17 cellular contexts compared by ENCODE assay signal in genomic region chr11:118247041-118247440, GRCh38. TPM values are rescaled to one million over a fixed set of nuclear protein-coding genes. Genes with fewer than 3 reads are reported as not detected.
DNase-seq lines count a peak whose midpoint lies in the region; ATAC-seq and TF ChIP-seq lines count a peak whose summit lies in the region.
"Had no signal": no experiment of that assay in that cellular context is flagged by ENCODE, and none has a peak within 500 bp of the region (broad histone marks: within the 10 kb centered on the region; RNA-seq: fewer than 3 reads in every experiment).

No MANE protein-coding gene starts in this region.

- H3K27me3 Mint-ChIP-seq in activated CD4-positive, alpha-beta T cell treated with anti-CD3 and anti-CD28 coated beads for 36 hours: no peaks in the 10 kb centered on the region
- no peaks in the 10 kb centered on the region for H3K27me3 Mint-ChIP-seq in activated CD4-positive, alpha-beta memory T cell treated with anti-CD3 and anti-CD28 coated beads, Interleukin-2, amount 10 ng/mL, durations not matched to agents 7 days and 5 days
- H3K27me3 Mint-ChIP-seq in stimulated activated naive B cell treated with anti-CD40 and anti-IgM and Interleukin-4, amounts not matched to agents 10 μg/mL and 1 μg/mL and 100 μg/mL, for 72 hours: no peaks in the 10 kb centered on the region

- H3K4me1 Mint-ChIP-seq in activated CD4-positive, alpha-beta T cell treated with anti-CD3 and anti-CD28 coated beads for 36 hours: peaks cover 71% of the 10 kb centered on the region
- H3K4me1 Mint-ChIP-seq in activated CD4-positive, alpha-beta memory T cell treated with anti-CD3 and anti-CD28 coated beads, Interleukin-2, amount 10 ng/mL, durations not matched to agents 7 days and 5 days: peaks cover 78% of the 10 kb centered on the region
- H3K4me1 Mint-ChIP-seq in stimulated activated naive B cell treated with anti-CD40 and anti-IgM and Interleukin-4, amounts not matched to agents 10 μg/mL and 1 μg/mL and 100 μg/mL, for 72 hours: peaks cover 42 to 70% of the 10 kb centered on the region in 2 donors

- POLR2A ChIA-PET in activated CD4-positive, alpha-beta T cell treated with anti-CD3 and anti-CD28 coated beads for 36 hours (lab: Charles Lee): interaction anchor here (1.2 kb wide), 2 partner anchors 14 to 23 kb away, joined by 3 to 5 read pairs; partner anchors contain the start of gene JAML
- POLR2A ChIA-PET in activated CD4-positive, alpha-beta memory T cell treated with anti-CD3 and anti-CD28 coated beads, Interleukin-2, amount 10 ng/mL, durations not matched to agents 7 days and 5 days (lab: Charles Lee): interaction anchor here (1.0 to 2.8 kb wide), 12 partner anchors 8 to 188 kb away, joined by 3 to 19 read pairs (median 5); partner anchors contain the start of genes CD3E and JAML

- TF ChIP-seq CTCF in hepatocyte (IDR thresholded peaks at IDR 0.05; ENCODE audit: poor library complexity): no peak

- H3K4me3 Mint-ChIP-seq in activated CD4-positive, alpha-beta T cell treated with anti-CD3 and anti-CD28 coated beads for 36 hours: peak overlapping the region; percentile 11
- peak overlapping the region; percentile 3 for H3K4me3 Mint-ChIP-seq in activated CD4-positive, alpha-beta memory T cell treated with anti-CD3 and anti-CD28 coated beads, Interleukin-2, amount 10 ng/mL, durations not matched to agents 7 days and 5 days
- peak overlapping the region in 1 of 2 donors; percentile 17 for H3K4me3 Mint-ChIP-seq in stimulated activated naive B cell treated with anti-CD40 and anti-IgM and Interleukin-4, amounts not matched to agents 10 μg/mL and 1 μg/mL and 100 μg/mL, for 72 hours

- peak overlapping the region; percentile 80 for H3K27ac ChIP-seq in hepatocyte
- H3K27ac ChIP-seq: adrenal gland, coronary artery, gastrocnemius medialis, tibial artery had no signal

- H3K27me3 ChIP-seq in hepatocyte: no peaks in the 10 kb centered on the region
- H3K27me3 ChIP-seq: spleen had no signal

- CTCF ChIA-PET in activated CD4-positive, alpha-beta T cell treated with anti-CD3 and anti-CD28 coated beads for 36 hours (lab: Charles Lee): interaction anchor here (0.7 to 1.9 kb wide), 9 partner anchors 20 to 109 kb away, joined by 4 to 10 read pairs (median 6); partner anchors contain the start of gene JAML
- CTCF ChIA-PET in activated CD4-positive, alpha-beta memory T cell treated with anti-CD3 and anti-CD28 coated beads, Interleukin-2, amount 10 ng/mL, durations not matched to agents 7 days and 5 days (lab: Charles Lee): interaction anchor here (0.6 to 2.8 kb wide), 10 partner anchors 9 to 238 kb away, joined by 3 to 30 read pairs (median 4); partner anchors contain the start of genes CD3D and JAML

- H3K4me2 ChIP-seq in hepatocyte: peak overlapping the region; percentile 6

- peaks cover 48% of the 10 kb centered on the region for H3K36me3 Mint-ChIP-seq in activated CD4-positive, alpha-beta T cell treated with anti-CD3 and anti-CD28 coated beads for 36 hours (ENCODE audit: low read depth)
- H3K36me3 Mint-ChIP-seq in activated CD4-positive, alpha-beta memory T cell treated with anti-CD3 and anti-CD28 coated beads, Interleukin-2, amount 10 ng/mL, durations not matched to agents 7 days and 5 days (ENCODE audit: low read depth): peaks cover 45% of the 10 kb centered on the region
- H3K36me3 Mint-ChIP-seq in stimulated activated naive B cell treated with anti-CD40 and anti-IgM and Interleukin-4, amounts not matched to agents 10 μg/mL and 1 μg/mL and 100 μg/mL, for 72 hours: peaks cover 28 to 53% of the 10 kb centered on the region in 2 donors

- H3K9me3 ChIP-seq in hepatocyte (ENCODE audit: low read depth): no peaks in the 10 kb centered on the region
- H3K9me3 ChIP-seq: adrenal gland, gastrocnemius medialis, spleen, tibial artery had no signal

- intact Hi-C loops in activated CD4-positive, alpha-beta T cell treated with anti-CD3 and anti-CD28 coated beads for 36 hours (cut with DNase I, micrococcal nuclease): loop anchor here in 1 of 2 experiments (5.0 kb wide), 1 partner anchor 430 kb away; no protein-coding TSS in a partner anchor

- H3K4me3 ChIP-seq in hepatocyte: no peak overlapping the region
- H3K4me3 ChIP-seq: adrenal gland, coronary artery, gastrocnemius medialis, spleen, tibial artery had no signal

- no peaks in the 10 kb centered on the region for H3K36me3 ChIP-seq in hepatocyte (replicated peaks; ENCODE audit: insufficient read depth, low read depth)
- H3K36me3 ChIP-seq: adrenal gland, gastrocnemius medialis, spleen, tibial artery had no signal

- no peaks in the 10 kb centered on the region for H4K20me1 ChIP-seq in hepatocyte (ENCODE audit: insufficient read depth, poor library complexity, severe bottlenecking)

- peak overlapping the region; percentile 78 for H3K27ac Mint-ChIP-seq in activated CD4-positive, alpha-beta T cell treated with anti-CD3 and anti-CD28 coated beads for 36 hours
- H3K27ac Mint-ChIP-seq in activated CD4-positive, alpha-beta memory T cell treated with anti-CD3 and anti-CD28 coated beads, Interleukin-2, amount 10 ng/mL, durations not matched to agents 7 days and 5 days: peak overlapping the region; percentile 81
- H3K27ac Mint-ChIP-seq in stimulated activated naive B cell treated with anti-CD40 and anti-IgM and Interleukin-4, amounts not matched to agents 10 μg/mL and 1 μg/mL and 100 μg/mL, for 72 hours: peak overlapping the region; percentile 75

- H3K4me1 ChIP-seq in hepatocyte (ENCODE audit: insufficient read depth): peaks cover 9% of the 10 kb centered on the region
- H3K4me1 ChIP-seq: adrenal gland, gastrocnemius medialis had no signal

- 48% methylated on average over 1 of the region's 1 CpG for WGBS in hepatocyte (ENCODE audit: low lambda C conversion rate, missing lambda C conversion rate)

- peaks cover 48% of the 10 kb centered on the region for H3K79me2 ChIP-seq in hepatocyte

- no peak overlapping the region for H2AFZ ChIP-seq in hepatocyte

- no peaks in the 10 kb centered on the region for H3K9me2 ChIP-seq in hepatocyte (replicated peaks; ENCODE audit: insufficient read depth)

- ATAC-seq in activated CD4-positive, alpha-beta T cell treated with anti-CD3 and anti-CD28 coated beads for 36 hours: peak; percentile 69
- no peak for ATAC-seq in stimulated activated naive B cell treated with anti-CD40 and anti-IgM and Interleukin-4, amounts not matched to agents 10 μg/mL and 1 μg/mL and 100 μg/mL, for 72 hours (replicated peaks)
- ATAC-seq in HG03457 (IDR thresholded peaks at IDR 0.05; ENCODE audit: unreplicated experiment) (no peak), HG03520 (IDR thresholded peaks at IDR 0.05; ENCODE audit: unreplicated experiment) (no peak)
- ATAC-seq: gastrocnemius medialis had no signal

- H3K9me3 Mint-ChIP-seq in activated CD4-positive, alpha-beta T cell treated with anti-CD3 and anti-CD28 coated beads for 36 hours (ENCODE audit: low read depth): peaks cover 3% of the 10 kb centered on the region
- no peaks in the 10 kb centered on the region for H3K9me3 Mint-ChIP-seq in activated CD4-positive, alpha-beta memory T cell treated with anti-CD3 and anti-CD28 coated beads, Interleukin-2, amount 10 ng/mL, durations not matched to agents 7 days and 5 days
- H3K9me3 Mint-ChIP-seq in stimulated activated naive B cell treated with anti-CD40 and anti-IgM and Interleukin-4, amounts not matched to agents 10 μg/mL and 1 μg/mL and 100 μg/mL, for 72 hours: peaks cover 4 to 5% of the 10 kb centered on the region in 2 donors

- DNase-seq in activated CD4-positive, alpha-beta T cell treated with anti-CD3 and anti-CD28 coated beads for 36 hours: no peak
- DNase-seq in activated CD4-positive, alpha-beta T cell treated with anti-CD3 and anti-CD28 coated beads, Interleukin-2, amount 50 U/mL, for 48 hours: no peak
- DNase-seq in activated CD4-positive, alpha-beta memory T cell treated with anti-CD3 and anti-CD28 coated beads, Interleukin-2, amount 10 ng/mL, durations not matched to agents 7 days and 5 days: no peak
- DNase-seq in hepatocyte (ENCODE audit: low spot score) (peak; percentile 54), NCI-H2081 treated with DMSO at 0.1 percent for 48 hours (lab: John Stamatoyannopoulos, UW) (no peak)
- no peak for DNase-seq in stimulated activated naive B cell treated with anti-CD40 and anti-IgM and Interleukin-4, amounts not matched to agents 10 μg/mL and 1 μg/mL and 100 μg/mL, for 72 hours
- DNase-seq: adrenal gland, gastrocnemius medialis, NCI-H2107, spleen, tibial artery had no signal

RNA-seq across cellular contexts. Expression of gene MPZL3, which starts 5.1 kb away (rescaled TPM):
- total RNA-seq in activated CD4-positive, alpha-beta T cell treated with anti-CD3 and anti-CD28 coated beads for 36 hours: 10 to 100 TPM; 45.9 to 53.2 TPM
- 10 to 100 TPM; 34.0 to 34.9 TPM for total RNA-seq in activated CD4-positive, alpha-beta memory T cell treated with anti-CD3 and anti-CD28 coated beads, Interleukin-2, amount 10 ng/mL, durations not matched to agents 7 days and 5 days
- 20.6 and 21.1 TPM in 2 replicates for total RNA-seq in hepatocyte
- polyA plus RNA-seq in hepatocyte: 10.2 and 10.8 TPM in 2 replicates
- total RNA-seq: LHCN-M2 had no signal

RNA-seq across cellular contexts. Expression of gene MPZL2, which starts 17.1 kb away (rescaled TPM):
- 10 to 100 TPM; 26.7 to 30.1 TPM for total RNA-seq in activated CD4-positive, alpha-beta T cell treated with anti-CD3 and anti-CD28 coated beads for 36 hours
- total RNA-seq in activated CD4-positive, alpha-beta memory T cell treated with anti-CD3 and anti-CD28 coated beads, Interleukin-2, amount 10 ng/mL, durations not matched to agents 7 days and 5 days: 1 to 10 TPM; 3.8 to 5.3 TPM
- total RNA-seq in hepatocyte: 47.2 and 52.3 TPM in 2 replicates
- polyA plus RNA-seq in hepatocyte: 38.4 and 48.0 TPM in 2 replicates
- total RNA-seq: A673, LHCN-M2 had no signal
- polyA plus RNA-seq: neural cell had no signal

RNA-seq across cellular contexts. Expression of gene JAML, which starts 22.2 kb away (rescaled TPM):
- total RNA-seq in activated CD4-positive, alpha-beta T cell treated with anti-CD3 and anti-CD28 coated beads for 36 hours: 100 to 1,000 TPM; 168 to 193 TPM
- 100 to 1,000 TPM; 102 to 103 TPM for total RNA-seq in activated CD4-positive, alpha-beta memory T cell treated with anti-CD3 and anti-CD28 coated beads, Interleukin-2, amount 10 ng/mL, durations not matched to agents 7 days and 5 days
- 3.5 and 5.3 TPM in 2 replicates for total RNA-seq in hepatocyte
- 5.0 and 5.9 TPM in 2 replicates for polyA plus RNA-seq in hepatocyte
- total RNA-seq: A673, LHCN-M2 had no signal

RNA-seq across cellular contexts. Expression of gene CD3E, which starts 57.5 kb away (rescaled TPM):
- 100 to 1,000 TPM; 400 to 530 TPM for total RNA-seq in activated CD4-positive, alpha-beta T cell treated with anti-CD3 and anti-CD28 coated beads for 36 hours
- total RNA-seq in activated CD4-positive, alpha-beta memory T cell treated with anti-CD3 and anti-CD28 coated beads, Interleukin-2, amount 10 ng/mL, durations not matched to agents 7 days and 5 days: 100 to 1,000 TPM; 639 to 653 TPM
- total RNA-seq in hepatocyte: not detected in 2 replicates
- not detected in 2 replicates for polyA plus RNA-seq in hepatocyte
- total RNA-seq: A673, LHCN-M2 had no signal
- polyA plus RNA-seq: neural cell had no signal

Comparison
In these comparisons a context has a peak if more than half of its experiments do, and no peak if none do; other contexts are left out.
1. RNA of gene JAML, which starts 22.2 kb away (total RNA-seq): 168 to 193 TPM in activated CD4-positive, alpha-beta T cell treated with anti-CD3 and anti-CD28 coated beads for 36 hours and 102 to 103 TPM in activated CD4-positive, alpha-beta memory T cell treated with anti-CD3 and anti-CD28 coated beads, Interleukin-2, amount 10 ng/mL, durations not matched to agents 7 days and 5 days; 3.5 to 5.3 TPM in hepatocyte; every median in the first group is over 10 times any median in the second.
2. Peak in every context shown above with its lines, with median percentiles within 50 percentile points of each other: H3K27ac Mint-ChIP-seq.